ENCODE assay signal across 16 cellular contexts in the genomic region with DNA sequence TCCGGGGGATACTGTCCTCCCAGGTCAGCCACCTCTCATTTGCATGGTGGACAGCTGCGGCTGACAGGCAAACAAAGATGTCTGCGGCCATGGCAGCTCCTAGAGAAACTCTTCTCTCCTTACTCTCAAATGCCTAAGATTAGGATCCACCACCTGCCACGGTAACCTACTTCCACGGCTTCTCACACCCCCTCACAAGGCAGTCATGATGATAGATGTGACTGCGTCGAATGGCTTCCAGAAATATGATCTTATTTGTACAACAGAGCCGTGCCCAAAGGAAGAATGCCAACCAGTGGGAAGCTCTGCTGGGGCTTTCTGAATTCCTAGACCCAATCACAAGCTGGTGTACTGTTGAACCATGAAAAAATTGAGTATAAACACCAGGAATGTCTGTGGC.
A peak's percentile ranks its signal among the peaks of the same experiment; 100 is the strongest.
DNase-seq lines count a peak whose midpoint lies in the region; FAIRE-seq and TF ChIP-seq lines count a peak whose summit lies in the region.
"Had no signal": no experiment of that assay in that cellular context is flagged by ENCODE, and none has a peak within 500 bp of the region (broad histone marks: within the 10 kb centered on the region; RNA-seq: fewer than 3 reads in every experiment).

No MANE protein-coding gene starts in this region.

- H3K27ac Mint-ChIP-seq in neural crest cell (ENCODE audit: unreplicated experiment) (peak overlapping the region; percentile 95), MCF 10A (ENCODE audit: low read depth, unreplicated experiment) (no peak overlapping the region)
- H3K27ac Mint-ChIP-seq: B cell; CD4-positive, alpha-beta T cell; T-cell had no signal

- no peak overlapping the region for H3K4me3 ChIP-seq in bronchial epithelial cell (ENCODE audit: low read depth, low read length)
- H3K4me3 ChIP-seq in SJCRH30, result no peak overlapping the region
- H3K4me3 ChIP-seq: SK-N-MC had no signal

- H3K4me1 Mint-ChIP-seq in neural crest cell (peaks cover 18% of the 10 kb centered on the region), MCF 10A (ENCODE audit: insufficient read depth, unreplicated experiment) (no peaks in the 10 kb centered on the region)
- H3K4me1 Mint-ChIP-seq: T-cell had no signal

- H3K4me3 Mint-ChIP-seq in neural crest cell (no peak overlapping the region), MCF 10A (ENCODE audit: unreplicated experiment) (no peak overlapping the region)
- H3K4me3 Mint-ChIP-seq: B cell; CD4-positive, alpha-beta T cell; T-cell had no signal

- POLR2A ChIA-PET in MCF 10A (lab: Yijun Ruan, JAX), result no interaction called here

- H3K27me3 ChIP-seq in bronchial epithelial cell (ENCODE audit: control insufficient read depth, insufficient read depth, low read length), result no peaks in the 10 kb centered on the region
- H3K27me3 ChIP-seq in SJCRH30, result no peaks in the 10 kb centered on the region

- TF ChIP-seq CTCF in bronchial epithelial cell (IDR thresholded peaks at IDR 0.05; ENCODE audit: insufficient read depth, low read length, severe bottlenecking) (no peak), neural crest cell (conservative IDR thresholded peaks at IDR 0.05) (no peak), MCF 10A (IDR thresholded peaks at IDR 0.05; ENCODE audit: unreplicated experiment) (no peak)

- no TSS peak for BruUV-seq in MCF 10A (replicated peaks; lab: Mats Ljungman, UMichigan)

- H3K9me3 Mint-ChIP-seq in neural crest cell (no peaks in the 10 kb centered on the region), MCF 10A (ENCODE audit: unreplicated experiment) (no peaks in the 10 kb centered on the region)
- H3K9me3 Mint-ChIP-seq: CD4-positive, alpha-beta T cell; T-cell had no signal

- CTCF ChIA-PET in MCF 10A (lab: Yijun Ruan, JAX), result interaction anchor here (1.0 kb wide), 1 partner anchor 71 kb away, joined by 3 read pairs; no protein-coding TSS in a partner anchor

- H3K9me3 ChIP-seq in SJCRH30 (replicated peaks), result no peaks in the 10 kb centered on the region

- FAIRE-seq in bronchial epithelial cell (lab: Jason Lieb, UNC), result peak; percentile 40
- FAIRE-seq: D721Med had no signal

- peaks cover 3% of the 10 kb centered on the region for H3K36me3 Mint-ChIP-seq in neural crest cell (ENCODE audit: low read depth)
- H3K36me3 Mint-ChIP-seq in MCF 10A (ENCODE audit: insufficient read depth, unreplicated experiment), result peaks cover 35% of the 10 kb centered on the region
- H3K36me3 Mint-ChIP-seq: T-cell had no signal

- H3K4me1 ChIP-seq in SJCRH30, result no peaks in the 10 kb centered on the region

- DNase-seq in NCI-H187 (lab: John Stamatoyannopoulos, UW), result peak; percentile 22 to 60
- DNase-seq in NCI-H2107 (lab: John Stamatoyannopoulos, UW), result peak; percentile 17
- peak; percentile 56 for DNase-seq in bronchial epithelial cell (ENCODE audit: low read depth)
- no peak for DNase-seq in neural crest cell (ENCODE audit: low read depth, low spot score)
- DNase-seq in SJCRH30, result no peak
- no peak for DNase-seq in H4 (ENCODE audit: low spot score)
- DNase-seq in MCF 10A (ENCODE audit: unreplicated experiment), result no peak
- DNase-seq: CD4-positive, alpha-beta T cell; H7; NCI-H2171; NCI-H524 treated with DMSO at 0.1 percent for 48 hours; PC-3; T-cell had no signal

- H3K36me3 ChIP-seq in bronchial epithelial cell (ENCODE audit: control insufficient read depth, insufficient read depth, low read length) (peaks cover 8% of the 10 kb centered on the region), SJCRH30 (no peaks in the 10 kb centered on the region)

- H3K27me3 Mint-ChIP-seq in neural crest cell (ENCODE audit: low read depth), result no peaks in the 10 kb centered on the region
- no peaks in the 10 kb centered on the region for H3K27me3 Mint-ChIP-seq in MCF 10A (ENCODE audit: insufficient read depth, unreplicated experiment)
- H3K27me3 Mint-ChIP-seq: B cell had no signal

- H3K27ac ChIP-seq in SJCRH30, result no peak overlapping the region
- H3K27ac ChIP-seq: SK-N-MC had no signal

- intact Hi-C loops in MCF 10A (cut with micrococcal nuclease), result no loop called here

Comparison
In these comparisons a context has a peak if more than half of its experiments do, and no peak if none do; other contexts are left out.
1. DNase-seq: peak in NCI-H187 (2 of 2), NCI-H2107 (single experiment) and bronchial epithelial cell (single experiment); none in neural crest cell (single experiment), SJCRH30 (0 of 2), H4 (single experiment) and MCF 10A (single experiment).